In the genomic region with DNA sequence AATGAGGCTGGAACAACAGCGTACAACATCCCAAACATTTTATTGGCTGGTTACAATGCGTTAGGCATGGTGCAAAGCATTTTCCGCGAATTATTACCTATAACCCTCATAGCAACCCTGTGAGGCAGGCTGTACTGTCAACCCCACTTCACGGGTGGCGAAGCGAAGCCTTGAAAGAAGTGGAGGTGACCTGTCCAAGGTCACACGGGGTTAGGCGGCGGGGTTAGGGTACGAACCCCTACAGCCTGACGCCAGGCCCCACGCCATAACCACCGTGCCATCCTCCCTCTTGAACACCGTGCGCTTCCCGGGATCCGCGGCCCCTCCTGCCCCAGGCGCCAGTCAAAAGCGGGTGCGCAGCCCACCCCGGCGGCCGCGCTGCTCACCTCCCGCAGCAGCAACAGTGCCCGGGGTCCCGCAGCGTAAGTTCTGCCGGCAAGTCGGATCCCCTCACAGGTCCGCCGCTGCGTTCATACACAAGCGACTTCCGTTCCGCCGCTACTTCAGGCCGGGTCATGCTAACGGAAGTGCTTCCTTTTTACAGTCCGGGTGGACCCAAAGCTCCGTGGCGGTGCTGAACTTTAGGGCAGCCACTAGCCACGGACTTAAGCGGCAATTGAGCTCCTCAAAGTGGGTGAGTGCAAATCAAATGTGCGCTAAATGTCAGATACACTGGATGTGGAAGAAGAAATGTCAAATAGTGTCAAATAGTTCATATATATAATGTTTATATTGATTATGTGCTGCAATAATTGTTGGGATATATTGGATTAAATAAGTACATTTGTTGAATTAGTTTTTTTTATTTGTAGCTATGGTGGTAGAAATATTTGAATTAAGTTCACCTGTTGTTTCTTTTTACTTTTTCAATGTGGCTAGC, we compare ENCODE assay signal across 8 cellular contexts. TPM values are rescaled to one million over a fixed set of nuclear protein-coding genes. Genes with fewer than 3 reads are reported as not detected.
DNase-seq lines count a peak whose midpoint lies in the region; ATAC-seq, FAIRE-seq and TF ChIP-seq lines count a peak whose summit lies in the region.

A gene with protein sequence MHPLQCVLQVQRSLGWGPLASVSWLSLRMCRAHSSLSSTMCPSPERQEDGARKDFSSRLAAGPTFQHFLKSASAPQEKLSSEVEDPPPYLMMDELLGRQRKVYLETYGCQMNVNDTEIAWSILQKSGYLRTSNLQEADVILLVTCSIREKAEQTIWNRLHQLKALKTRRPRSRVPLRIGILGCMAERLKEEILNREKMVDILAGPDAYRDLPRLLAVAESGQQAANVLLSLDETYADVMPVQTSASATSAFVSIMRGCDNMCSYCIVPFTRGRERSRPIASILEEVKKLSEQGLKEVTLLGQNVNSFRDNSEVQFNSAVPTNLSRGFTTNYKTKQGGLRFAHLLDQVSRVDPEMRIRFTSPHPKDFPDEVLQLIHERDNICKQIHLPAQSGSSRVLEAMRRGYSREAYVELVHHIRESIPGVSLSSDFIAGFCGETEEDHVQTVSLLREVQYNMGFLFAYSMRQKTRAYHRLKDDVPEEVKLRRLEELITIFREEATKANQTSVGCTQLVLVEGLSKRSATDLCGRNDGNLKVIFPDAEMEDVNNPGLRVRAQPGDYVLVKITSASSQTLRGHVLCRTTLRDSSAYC (minus strand): TSS at position 478 of the 880 bp plus-strand sequence. CDS start 4,455 bp downstream, outside the sequence.

- TF ChIP-seq CTCF in GM12873 (IDR thresholded peaks at IDR 0.05; ENCODE audit: insufficient read depth, low read depth, low read length, missing control alignments) (peak; percentile 2), ascending aorta (IDR thresholded peaks at IDR 0.05) (no peak)

- peak within 1 kb of the TSS; percentile 56 to 61 for H3K27ac ChIP-seq in ascending aorta

- H3K36me3 ChIP-seq in ascending aorta = peaks cover 2 to 6% of the 10 kb centered on the region in 2 donors

- H3K36me3 Mint-ChIP-seq in T-helper 2 cell treated with Interferon-gamma antibody and Interleukin-4, amounts not matched to agents 5 μg/mL and 100 μg/mL, for 36 hours (ENCODE audit: low read depth) = peaks cover 4% of the 10 kb centered on the region

- peak within 1 kb of the TSS; percentile 76 to 94 for H3K4me3 ChIP-seq in ascending aorta

- H3K4me3 Mint-ChIP-seq in T-helper 2 cell treated with Interferon-gamma antibody and Interleukin-4, amounts not matched to agents 5 μg/mL and 100 μg/mL, for 36 hours = peak within 1 kb of the TSS; percentile 98

- no peaks in the 10 kb centered on the region for H3K9me3 Mint-ChIP-seq in T-helper 2 cell treated with Interferon-gamma antibody and Interleukin-4, amounts not matched to agents 5 μg/mL and 100 μg/mL, for 36 hours

- peaks cover 6 to 17% of the 10 kb centered on the region in 2 donors for H3K4me1 ChIP-seq in ascending aorta

- peaks cover 30% of the 10 kb centered on the region for H3K4me1 Mint-ChIP-seq in T-helper 2 cell treated with Interferon-gamma antibody and Interleukin-4, amounts not matched to agents 5 μg/mL and 100 μg/mL, for 36 hours (ENCODE audit: low read depth)

- H3K9me3 ChIP-seq in ascending aorta = no peaks in the 10 kb centered on the region

- no peaks in the 10 kb centered on the region for H3K27me3 ChIP-seq in ascending aorta

- peak; percentile 87 for FAIRE-seq in urothelium cell line (lab: Jason Lieb, UNC)

- peak within 1 kb of the TSS; percentile 93 for H3K27ac Mint-ChIP-seq in T-helper 2 cell treated with Interferon-gamma antibody and Interleukin-4, amounts not matched to agents 5 μg/mL and 100 μg/mL, for 36 hours

- intact Hi-C loops in ascending aorta (cut with DNase I) = loop anchor here (5.0 kb wide), 2 partner anchors 41 to 86 kb away; partner anchors contain the start of gene SNTA1

- no peaks in the 10 kb centered on the region for H3K27me3 Mint-ChIP-seq in T-helper 2 cell treated with Interferon-gamma antibody and Interleukin-4, amounts not matched to agents 5 μg/mL and 100 μg/mL, for 36 hours (ENCODE audit: low read depth)

- peak; percentile 83 for ATAC-seq in HG02884 (IDR thresholded peaks at IDR 0.05; ENCODE audit: unreplicated experiment)

- peak; percentile 90 to 91 for DNase-seq in NCI-H1930 (lab: John Stamatoyannopoulos, UW)
- peak; percentile 84 for DNase-seq in T-helper 2 cell treated with Interferon-gamma antibody and Interleukin-4, amounts not matched to agents 5 μg/mL and 100 μg/mL, for 36 hours (ENCODE audit: low spot score)
- DNase-seq in ascending aorta (ENCODE audit: low spot score in 2 of 2) = peak; percentile 46 to 93
- DNase-seq in hepatic stellate cell (ENCODE audit: low spot score) = peak; percentile 83
- peak; percentile 87 for DNase-seq in putamen (ENCODE audit: low spot score)
- peak; percentile 91 for DNase-seq in urothelium cell line (ENCODE audit: low spot score)

RNA-seq across cellular contexts. Expression of the gene that starts here (rescaled TPM):
- 42.8 TPM for total RNA-seq in ascending aorta

Comparison
In these comparisons a context has a peak if more than half of its experiments do, and no peak if none do; other contexts are left out.
1. Peak in every context shown above with its lines: DNase-seq, ATAC-seq, H3K4me3 ChIP-seq and H3K27ac ChIP-seq.